Comparison of ENCODE assay signal across 10 cellular contexts in the genomic region with DNA sequence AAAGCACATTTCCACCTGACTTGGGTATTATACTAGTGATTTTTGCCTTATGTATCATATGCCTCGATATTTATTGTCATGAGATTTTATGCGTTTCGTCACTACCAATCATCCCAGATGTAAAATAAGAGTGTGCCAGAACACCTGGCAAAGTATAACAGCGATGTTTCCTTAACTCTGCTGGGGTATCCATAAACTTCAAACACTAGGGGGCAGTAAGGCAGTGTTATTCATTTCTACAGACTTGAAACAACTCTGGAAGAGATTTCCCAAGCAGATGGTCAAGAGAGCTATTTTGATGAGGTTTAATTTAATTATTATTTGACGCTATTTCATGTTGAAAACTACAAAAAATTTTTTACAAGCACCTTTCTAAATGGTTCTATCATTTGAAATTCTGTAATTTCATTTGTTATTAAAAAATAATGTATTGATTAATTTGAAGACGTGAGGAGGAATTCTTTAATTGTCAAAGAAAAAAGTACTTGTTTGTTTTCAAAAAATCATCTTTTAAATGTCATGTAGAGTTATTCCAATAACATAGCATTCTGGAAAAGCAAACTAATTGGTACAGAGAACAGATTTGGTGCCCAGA.
A peak's percentile ranks its signal among the peaks of the same experiment; 100 is the strongest.
DNase-seq lines count a peak whose midpoint lies in the region; ATAC-seq, FAIRE-seq and TF ChIP-seq lines count a peak whose summit lies in the region.
"Had no signal": no experiment of that assay in that cellular context is flagged by ENCODE, and none has a peak within 500 bp of the region (broad histone marks: within the 10 kb centered on the region; RNA-seq: fewer than 3 reads in every experiment).

No MANE protein-coding gene starts in this region.

- no peak for TF ChIP-seq POLR2A in GM12892 (IDR thresholded peaks at IDR 0.05; ENCODE audit: low read depth, low read length)

- ATAC-seq in RWPE2 (ENCODE audit: low read depth) (peak; percentile 77), HG02763 (IDR thresholded peaks at IDR 0.05; ENCODE audit: unreplicated experiment) (no peak)
- ATAC-seq: activated T-helper 17 cell treated with anti-CD3 and anti-CD28 coated beads, Interleukin-2, amount 50 U/mL, for 72 hours had no signal

- no peak for FAIRE-seq in GM19239 (lab: Jason Lieb, UNC)
- no peak for FAIRE-seq in GM12892 (lab: Jason Lieb, UNC)

- H3K27me3 ChIP-seq in RWPE2 (ENCODE audit: insufficient read depth, poor library complexity, severe bottlenecking) (no peaks in the 10 kb centered on the region), right atrium auricular region (no peaks in the 10 kb centered on the region)

- H3K27ac ChIP-seq in RWPE2 (ENCODE audit: poor library complexity, severe bottlenecking) (no peak overlapping the region), right atrium auricular region (no peak overlapping the region)

- TF ChIP-seq CTCF in RWPE2 (IDR thresholded peaks at IDR 0.05; ENCODE audit: poor library complexity, severe bottlenecking) (peak; percentile 72), right atrium auricular region (IDR thresholded peaks at IDR 0.05) (no peak)

- peak; percentile 53 for DNase-seq in ELR (ENCODE audit: low read depth)
- peak; percentile 45 for DNase-seq in M059J (ENCODE audit: low read depth)
- no peak for DNase-seq in RWPE2 (ENCODE audit: low spot score)
- DNase-seq in iPS DF 4.7 (ENCODE audit: extremely low read depth, low spot score), result peak; percentile 66
- no peak for DNase-seq in GM19239 (ENCODE audit: insufficient read length, low spot score)
- DNase-seq in right atrium auricular region (ENCODE audit: low spot score), result no peak
- DNase-seq in GM12892 (ENCODE audit: insufficient read length), result no peak
- DNase-seq: EL had no signal

- H3K4me1 ChIP-seq in RWPE2 (ENCODE audit: insufficient read depth, poor library complexity, severe bottlenecking) (no peaks in the 10 kb centered on the region), right atrium auricular region (no peaks in the 10 kb centered on the region)

- no peaks in the 10 kb centered on the region for H3K9me3 ChIP-seq in RWPE2 (ENCODE audit: severe bottlenecking)
- H3K9me3 ChIP-seq in right atrium auricular region, result peaks cover 0 to 23% of the 10 kb centered on the region in 2 donors

- H3K4me3 ChIP-seq in RWPE2 (ENCODE audit: severe bottlenecking) (no peak overlapping the region), right atrium auricular region (no peak overlapping the region)

- H3K36me3 ChIP-seq in RWPE2 (ENCODE audit: low read depth), result no peaks in the 10 kb centered on the region; the same call in 1 of the 2 replicates
- no peaks in the 10 kb centered on the region for H3K36me3 ChIP-seq in right atrium auricular region

Comparison
In these comparisons a context has a peak if more than half of its experiments do, and no peak if none do; other contexts are left out.
1. DNase-seq: peak in ELR (single experiment), M059J (single experiment) and iPS DF 4.7 (single experiment); none in RWPE2 (single experiment), GM19239 (single experiment), right atrium auricular region (single experiment) and GM12892 (single experiment).